Comparison of ENCODE assay signal across 1 cellular context in the genomic region with DNA sequence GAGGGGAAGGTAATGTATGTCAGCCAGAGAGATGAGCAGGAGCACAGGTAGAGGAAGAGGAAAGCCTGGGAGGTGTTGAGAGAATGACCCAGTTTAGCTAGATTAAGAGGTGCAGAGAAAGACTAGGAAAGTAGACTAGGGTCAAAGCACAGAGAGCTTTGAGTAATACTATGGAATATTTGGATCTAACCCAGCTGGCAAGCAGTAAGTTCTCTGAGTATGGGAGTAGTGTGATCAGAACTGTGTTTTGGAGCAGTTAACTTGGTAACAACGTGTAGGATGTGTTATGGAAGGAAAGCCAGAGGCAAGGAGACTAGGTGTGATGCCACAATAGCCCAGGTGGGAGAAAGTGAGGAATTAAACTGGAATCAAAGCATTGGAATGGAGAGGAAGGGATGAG.
TF ChIP-seq lines count a peak whose summit lies in the region.

No MANE protein-coding gene starts in this region.

TF ChIP-seq in H1, 55 proteins besides CTCF, POLR2A, EP300 and RAD21 (continued from another document):
- TF ChIP-seq SAP30 (IDR thresholded peaks at IDR 0.05; ENCODE audit: insufficient read depth, insufficient replicate concordance, low read length) = no peak
- no peak for TF ChIP-seq BCL11A (IDR thresholded peaks at IDR 0.05; ENCODE audit: low read depth in 2 of 2, low read length in 2 of 2)
- no peak for TF ChIP-seq TAF1 (IDR thresholded peaks at IDR 0.05; ENCODE audit: low read depth, low read length)
- no peak for TF ChIP-seq SP1 (IDR thresholded peaks at IDR 0.05; ENCODE audit: low read depth, low read length)
- TF ChIP-seq EGR1 (IDR thresholded peaks at IDR 0.05; ENCODE audit: borderline replicate concordance, low read depth, low read length) = no peak
- TF ChIP-seq ASH2L (IDR thresholded peaks at IDR 0.05; ENCODE audit: low read length) = no peak
- TF ChIP-seq, protein P1, sequence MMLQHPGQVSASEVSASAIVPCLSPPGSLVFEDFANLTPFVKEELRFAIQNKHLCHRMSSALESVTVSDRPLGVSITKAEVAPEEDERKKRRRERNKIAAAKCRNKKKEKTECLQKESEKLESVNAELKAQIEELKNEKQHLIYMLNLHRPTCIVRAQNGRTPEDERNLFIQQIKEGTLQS (IDR thresholded peaks at IDR 0.05; ENCODE audit: insufficient read depth, low read depth, low read length) = no peak
- TF ChIP-seq HDAC2 (IDR thresholded peaks at IDR 0.05; ENCODE audit: borderline replicate concordance in 1 of 2, low read depth in 2 of 2, low read length in 2 of 2) = no peak
- TF ChIP-seq NRF1 (IDR thresholded peaks at IDR 0.05; ENCODE audit: low read depth, low read length) = no peak
- TF ChIP-seq POU5F1 (IDR thresholded peaks at IDR 0.05; ENCODE audit: low read depth, low read length) = no peak
TF ChIP-seq in H1: peak in this region for 0.
